Comparison of ENCODE assay signal across 12 cellular contexts in genomic region chr2:97849881-97850540, GRCh38.
DNase-seq lines count a peak whose midpoint lies in the region; ATAC-seq and TF ChIP-seq lines count a peak whose summit lies in the region.
"Had no signal": no experiment of that assay in that cellular context is flagged by ENCODE, and none has a peak within 500 bp of the region (broad histone marks: within the 10 kb centered on the region; RNA-seq: fewer than 3 reads in every experiment).

No MANE protein-coding gene starts in this region.

- H2AFZ ChIP-seq in H9 (ENCODE audit: low read length), result no peak overlapping the region

- H3K56ac ChIP-seq in H9 (ENCODE audit: insufficient read length, low read depth, low read length), result no peak overlapping the region

- CTCF ChIA-PET in RWPE1 (lab: Yijun Ruan, JAX), result no interaction called here

- H3K9me3 ChIP-seq in H9 (ENCODE audit: control insufficient read depth, low read depth, low read length), result no peaks in the 10 kb centered on the region
- H3K9me3 ChIP-seq: colonic mucosa, ovary had no signal

- no peak overlapping the region for H3K14ac ChIP-seq in H9 (ENCODE audit: insufficient read depth, low read length)

- H3K4me1 ChIP-seq in H9 (ENCODE audit: insufficient read depth, low read length), result no peaks in the 10 kb centered on the region
- H3K4me1 ChIP-seq: colonic mucosa had no signal

- peak overlapping the region; percentile 17 for H3T11ph ChIP-seq in H9 (ENCODE audit: low read length)

- no peak overlapping the region for H3K9ac ChIP-seq in H9 (ENCODE audit: extremely low read depth, insufficient read length, low read length)

- H3K27ac ChIP-seq in H9 (ENCODE audit: insufficient read length, low read depth, low read length) (no peak overlapping the region), RWPE1 (no peak overlapping the region)
- H3K27ac ChIP-seq: colonic mucosa, ovary had no signal

- H3K9me3 Mint-ChIP-seq in H9, result no peaks in the 10 kb centered on the region

- TF ChIP-seq CTCF in H9 (conservative IDR thresholded peaks at IDR 0.05), result no peak
- no peak for TF ChIP-seq CTCF in RWPE1 (conservative IDR thresholded peaks at IDR 0.05; ENCODE audit: low read depth)
- TF ChIP-seq CTCF in fibroblast of mammary gland (conservative IDR thresholded peaks at IDR 0.05; ENCODE audit: control insufficient read depth, insufficient read depth, low read depth, low read length), result no peak

- POLR2A ChIA-PET in RWPE1 (lab: Yijun Ruan, JAX; ENCODE audit: low non-redundant PET), result no interaction called here

- no peaks in the 10 kb centered on the region for H3K23me2 ChIP-seq in H9 (ENCODE audit: insufficient read length, low read depth, low read length, poor library complexity, severe bottlenecking)

- no peaks in the 10 kb centered on the region for H3K79me1 ChIP-seq in H9 (ENCODE audit: insufficient read depth, low read depth, low read length, poor library complexity, severe bottlenecking)

- no peak overlapping the region for H3K23ac ChIP-seq in H9 (ENCODE audit: insufficient read length, low read depth, low read length)

- WGBS in H9 (ENCODE audit: extremely low coverage, insufficient read length, low lambda C conversion rate), result no CpG with 5 or more reads among the region's 3 CpGs

- peak; percentile 80 for ATAC-seq in GM18499 (IDR thresholded peaks at IDR 0.05; ENCODE audit: insufficient read depth, unreplicated experiment)

- no peaks in the 10 kb centered on the region for H3K27me3 Mint-ChIP-seq in H9 (ENCODE audit: low read depth)

- H2BK15ac ChIP-seq in H9 (ENCODE audit: low read depth, low read length), result no peak overlapping the region

- no peak overlapping the region for H3K4me3 ChIP-seq in fibroblast of mammary gland (ENCODE audit: control insufficient read depth, low read depth, low read length)
- H3K4me3 ChIP-seq: colonic mucosa, ovary had no signal

- H4K5ac ChIP-seq in H9 (ENCODE audit: insufficient read length, low read depth, low read length), result no peak overlapping the region

- no peaks in the 10 kb centered on the region for H3K79me2 ChIP-seq in H9 (ENCODE audit: insufficient read depth, low read length)

- H3K36me3 Mint-ChIP-seq in H9 (ENCODE audit: insufficient read depth in 1 of 3, low read depth in 3 of 3), result no peaks in the 10 kb centered on the region

- H4K91ac ChIP-seq in H9 (ENCODE audit: insufficient read length, low read depth, low read length), result no peak overlapping the region

- H4K8ac ChIP-seq in H9 (replicated peaks; ENCODE audit: insufficient read length, low read depth, low read length), result no peak overlapping the region

- H3K4me3 Mint-ChIP-seq in H9, result no peak overlapping the region

- H2AK5ac ChIP-seq in H9 (ENCODE audit: insufficient read length, low read length), result no peak overlapping the region

- no peak overlapping the region for H2BK12ac ChIP-seq in H9 (ENCODE audit: insufficient read length, low read depth, low read length)

- peak overlapping the region in 1 of 3 experiments; percentile 31; a peak in 2 of 7 replicates for H3K27ac Mint-ChIP-seq in H9

- no peaks in the 10 kb centered on the region for H4K20me1 ChIP-seq in H9 (ENCODE audit: control insufficient read depth, insufficient read depth, insufficient read length)

- H2BK5ac ChIP-seq in H9 (ENCODE audit: insufficient read length, low read length), result no peak overlapping the region

- H3K18ac ChIP-seq in H9 (ENCODE audit: insufficient read length, low read depth, low read length), result no peak overlapping the region

- no peak overlapping the region for H3K4ac ChIP-seq in H9 (ENCODE audit: low read depth, low read length)

- no peak overlapping the region for H2BK120ac ChIP-seq in H9 (ENCODE audit: low read depth, low read length, poor library complexity, severe bottlenecking)

- no peaks in the 10 kb centered on the region for H3K27me3 ChIP-seq in H9 (ENCODE audit: insufficient read depth, low read length)
- H3K27me3 ChIP-seq: colonic mucosa, ovary had no signal

- H3K4me2 ChIP-seq in H9 (ENCODE audit: insufficient read depth, insufficient read length, low read length), result no peak overlapping the region

- no peak overlapping the region for H2BK20ac ChIP-seq in H9 (ENCODE audit: low read depth, low read length, poor library complexity, severe bottlenecking)

- H3K4me1 Mint-ChIP-seq in H9, result peaks cover 7 to 8% of the 10 kb centered on the region in 2 experiments

- DNase-seq in H9 (no peak), RWPE1 (ENCODE audit: low spot score) (peak; percentile 65), fibroblast of mammary gland (ENCODE audit: low read depth) (peak; percentile 22), epidermal melanocyte (ENCODE audit: insufficient read length, low spot score) (no peak), SIG-M5 treated with dmso at 0.1 percent for 504 hours (lab: John Stamatoyannopoulos, UW; ENCODE audit: unreplicated experiment) (no peak), activated gamma-delta T cell treated with Interleukin-2 at 50 U/mL for 16 hours (no peak), iPS-NIHi7 (ENCODE audit: extremely low spot score) (no peak)
- DNase-seq: activated CD8-positive, alpha-beta memory T cell treated with anti-CD3 and anti-CD28 coated beads for 24 hours; colonic mucosa; Kasumi-1; ovary had no signal

Comparison
In these comparisons a context has a peak if more than half of its experiments do, and no peak if none do; other contexts are left out.
1. DNase-seq: peak in RWPE1 (single experiment) and fibroblast of mammary gland (single experiment); none in H9 (single experiment), epidermal melanocyte (single experiment), SIG-M5 treated with dmso at 0.1 percent for 504 hours (single experiment), activated gamma-delta T cell treated with Interleukin-2 at 50 U/mL for 16 hours (single experiment) and iPS-NIHi7 (single experiment).